ENCODE assay signal across 28 cellular contexts in the genomic region with DNA sequence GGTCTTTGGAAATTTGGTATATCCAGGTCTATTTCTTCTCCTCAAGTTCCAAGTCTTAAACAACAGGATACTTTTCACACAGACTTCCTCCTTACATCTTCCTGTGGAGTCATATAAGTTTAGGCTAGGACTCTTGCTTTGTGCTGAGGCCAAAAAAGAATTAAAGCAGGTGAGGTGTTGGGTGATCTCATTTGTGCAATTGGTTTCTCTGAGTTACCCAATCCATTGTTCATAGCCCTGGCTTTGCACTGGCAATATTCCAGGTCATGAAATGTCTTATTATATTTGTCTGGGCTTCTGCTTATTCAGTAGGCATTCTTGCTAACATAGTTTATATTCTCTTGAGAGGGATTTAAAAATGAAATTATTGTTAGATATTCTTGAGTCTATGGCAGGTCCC. TPM values are rescaled to one million over a fixed set of nuclear protein-coding genes. Genes with fewer than 3 reads are reported as not detected.
DNase-seq lines count a peak whose midpoint lies in the region; ATAC-seq and TF ChIP-seq lines count a peak whose summit lies in the region.
"Had no signal": no experiment of that assay in that cellular context is flagged by ENCODE, and none has a peak within 500 bp of the region (broad histone marks: within the 10 kb centered on the region; RNA-seq: fewer than 3 reads in every experiment).

No MANE protein-coding gene starts in this region.

- H3K4me1 ChIP-seq in PC-3 (ENCODE audit: insufficient read depth, low read length), result peaks cover 8% of the 10 kb centered on the region
- peaks cover 10% of the 10 kb centered on the region for H3K4me1 ChIP-seq in foreskin keratinocyte
- H3K4me1 ChIP-seq: colonic mucosa, neural progenitor cell had no signal

- intact Hi-C loops in PC-3 (cut with micrococcal nuclease), result no loop called here

- BruUV-seq in PC-3 (replicated peaks; lab: Mats Ljungman, UMichigan), result no TSS peak

- H3K4me2 ChIP-seq in PC-3 (ENCODE audit: low read length), result no peak overlapping the region
- H3K4me2 ChIP-seq: neural progenitor cell had no signal

- H3K36me3 ChIP-seq in PC-3 (ENCODE audit: low read depth, low read length), result no peaks in the 10 kb centered on the region
- H3K36me3 ChIP-seq: colonic mucosa, neural progenitor cell had no signal

- no peak for TF ChIP-seq CTCF in PC-3 (conservative IDR thresholded peaks at IDR 0.05; ENCODE audit: low read depth, low read length)
- no peak for TF ChIP-seq CTCF in foreskin keratinocyte (conservative IDR thresholded peaks at IDR 0.05)

- DNase-seq in NCI-H510A treated with DMSO at 0.1 percent for 48 hours (lab: John Stamatoyannopoulos, UW), result peak; percentile 19
- DNase-seq in NCI-H510A (lab: John Stamatoyannopoulos, UW), result no peak
- DNase-seq in MV-4-11 (lab: John Stamatoyannopoulos, UW), result peak; percentile 2
- DNase-seq in PC-3, result peak; percentile 55
- DNase-seq in foreskin keratinocyte, result peak in 1 of 2 donors; percentile 73
- DNase-seq in SW 1271 (lab: John Stamatoyannopoulos, UW), result no peak
- DNase-seq: activated CD4-positive, alpha-beta T cell treated with anti-CD3 and anti-CD28 coated beads, Interleukin-2, amount 50 U/mL, for 4 hours; activated naive CD4-positive, alpha-beta T cell treated with anti-CD3 and anti-CD28 coated beads, Interleukin-2, amount 50 U/mL, for 16 hours; colonic mucosa; effector memory CD4-positive, alpha-beta T cell; foreskin melanocyte; IMR-90; left colon; mesenchymal stem cell; NCI-H1694 treated with DMSO at 0.1 percent for 48 hours; NCI-H526 treated with DMSO at 0.1 percent for 48 hours; right cardiac atrium; SIG-M5; stimulated activated CD4-positive, alpha-beta T cell treated with anti-CD3 and anti-CD28 coated beads, Interleukin-12 subunit alpha, Interleukin-12 subunit beta, amount 100 ng/mL, for 4 hours; stimulated activated CD4-positive, alpha-beta T cell treated with anti-CD3 and anti-CD28 coated beads, Interleukin-4, amount 100 ng/mL, for 24 hours; substantia nigra; T1000 had no signal

- no peak for ATAC-seq in PC-3
- peak; percentile 57 for ATAC-seq in foreskin keratinocyte
- no peak for ATAC-seq in HG02885 (IDR thresholded peaks at IDR 0.05; ENCODE audit: poor library complexity, unreplicated experiment)
- no peak for ATAC-seq in HG02678 (IDR thresholded peaks at IDR 0.05; ENCODE audit: unreplicated experiment)
- ATAC-seq: activated T-helper 17 cell treated with anti-CD3 and anti-CD28 coated beads, Interleukin-2, amount 50 U/mL, for 72 hours; left colon; right cardiac atrium; stimulated activated effector memory CD8-positive, alpha-beta T cell treated with anti-CD3 and anti-CD28 coated beads, Interleukin-12 subunit alpha, Interleukin-12 subunit beta, amount 100 ng/mL, for 72 hours; WTC11 had no signal

- CTCF ChIA-PET in PC-3 (lab: Charles Lee), result no interaction called here

- H3K9me2 ChIP-seq in PC-3 (replicated peaks; ENCODE audit: low read length), result no peaks in the 10 kb centered on the region

- H4K20me1 ChIP-seq in PC-3 (ENCODE audit: low read length), result no peaks in the 10 kb centered on the region

- POLR2A ChIA-PET in PC-3 (lab: Charles Lee; ENCODE audit: unreplicated experiment), result no interaction called here

- H3K9me3 ChIP-seq in PC-3 (ENCODE audit: low read length), result no peaks in the 10 kb centered on the region
- H3K9me3 ChIP-seq: colonic mucosa had no signal

- H3F3A ChIP-seq in PC-3 (ENCODE audit: low read length, unreplicated experiment), result no peaks in the 10 kb centered on the region

- no peak overlapping the region for H3K9ac ChIP-seq in PC-3 (ENCODE audit: low read length)
- H3K9ac ChIP-seq: neural progenitor cell had no signal

- no peak overlapping the region for H2AFZ ChIP-seq in PC-3 (ENCODE audit: low read length)
- H2AFZ ChIP-seq: neural progenitor cell had no signal

- H3K27me3 ChIP-seq in PC-3 (ENCODE audit: low read length) (no peaks in the 10 kb centered on the region), foreskin keratinocyte (no peaks in the 10 kb centered on the region)
- H3K27me3 ChIP-seq: colonic mucosa, neural progenitor cell had no signal

- no peaks in the 10 kb centered on the region for H3K79me2 ChIP-seq in PC-3 (ENCODE audit: low read length)

- no peak overlapping the region for H3K4me3 ChIP-seq in PC-3 (ENCODE audit: low read length)
- H3K4me3 ChIP-seq: colonic mucosa, neural progenitor cell had no signal

- H3K27ac ChIP-seq in PC-3 (ENCODE audit: low read length), result no peak overlapping the region
- H3K27ac ChIP-seq in foreskin keratinocyte, result no peak overlapping the region
- H3K27ac ChIP-seq: colonic mucosa, neural progenitor cell had no signal

RNA-seq across cellular contexts. Expression of gene KIAA0040, which starts 14.1 kb away (rescaled TPM):
- 17.8 and 19.4 TPM in 2 replicates for total RNA-seq in PC-3 (2014; rRNA removed)
- total RNA-seq in foreskin keratinocyte, result 70.3 and 80.8 TPM in 2 replicates
- 34.5 and 35.5 TPM in 2 replicates for polyA plus RNA-seq in foreskin keratinocyte

Comparison
In these comparisons a context has a peak if more than half of its experiments do, and no peak if none do; other contexts are left out.
1. DNase-seq: peak in NCI-H510A treated with DMSO at 0.1 percent for 48 hours (single experiment), MV-4-11 (single experiment) and PC-3 (single experiment); none in NCI-H510A (single experiment) and SW 1271 (0 of 2).